Comparison of ENCODE assay signal across 12 cellular contexts in the genomic region with DNA sequence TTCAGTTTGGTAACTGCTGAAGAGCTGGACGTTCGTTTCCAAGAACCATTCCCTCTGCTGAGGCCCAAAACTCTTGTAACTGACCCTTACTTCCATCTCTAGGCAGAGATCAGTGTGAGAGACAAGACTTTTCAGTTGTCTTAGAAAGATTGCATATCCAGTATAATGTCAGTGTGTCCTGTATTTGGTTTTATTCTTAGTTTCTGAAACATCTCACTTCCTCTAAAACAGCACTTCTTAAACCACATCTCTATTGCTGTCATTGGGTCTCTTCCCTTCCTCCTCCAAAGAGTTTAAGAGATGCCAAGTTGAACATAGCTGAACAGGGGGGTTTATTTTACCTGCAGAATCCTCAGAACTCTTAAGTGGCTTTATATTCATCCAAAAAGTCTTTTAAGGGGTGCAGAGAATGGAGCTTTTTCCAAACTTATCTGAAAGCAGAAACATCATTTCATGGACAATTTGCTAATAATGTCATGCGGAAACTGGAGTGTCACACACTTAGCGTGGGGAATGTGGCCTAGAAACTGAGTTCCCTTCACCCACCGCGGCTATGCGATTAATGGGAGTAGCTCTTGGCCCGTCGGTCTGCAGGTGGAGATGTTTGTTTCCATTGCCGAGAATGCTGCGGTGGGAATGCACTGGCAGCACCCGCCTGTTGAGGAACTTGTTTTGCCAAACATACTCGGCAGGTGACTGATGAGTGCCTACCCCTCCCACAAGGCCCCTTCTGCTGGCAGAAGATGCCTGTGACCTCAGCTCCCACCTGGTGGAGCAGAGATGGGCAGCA.
DNase-seq lines count a peak whose midpoint lies in the region; ATAC-seq lines count a peak whose summit lies in the region.
"Had no signal": no experiment of that assay in that cellular context is flagged by ENCODE, and none has a peak within 500 bp of the region (broad histone marks: within the 10 kb centered on the region; RNA-seq: fewer than 3 reads in every experiment).

No MANE protein-coding gene starts in this region.

- in situ Hi-C loops in G401 (cut with HindIII; ENCODE audit: low sequenced_read_pairs), result no loop called here

- peak; percentile 65 for ATAC-seq in GM19372 (IDR thresholded peaks at IDR 0.05; ENCODE audit: low read depth, unreplicated experiment)
- peak; percentile 61 for ATAC-seq in HG03039 (IDR thresholded peaks at IDR 0.05; ENCODE audit: unreplicated experiment)
- ATAC-seq: esophagus mucosa, HCT116 had no signal

- DNase-seq in DMS79 (lab: John Stamatoyannopoulos, UW) (peak; percentile 13), RPMI8226 (peak; percentile 33), kidney glomerular epithelial cell (lab: John Stamatoyannopoulos, UW) (no peak), G401 (ENCODE audit: low spot score) (no peak), dedifferentiated amniotic fluid mesenchymal stem cell (ENCODE audit: extremely low spot score) (no peak), GOT3 (lab: John Stamatoyannopoulos, UW) (no peak)
- DNase-seq: mesenchymal stem cell, NCI-H2107 had no signal

Comparison
In these comparisons a context has a peak if more than half of its experiments do, and no peak if none do; other contexts are left out.
1. DNase-seq: peak in DMS79 (single experiment) and RPMI8226 (single experiment); none in kidney glomerular epithelial cell (single experiment), G401 (single experiment), dedifferentiated amniotic fluid mesenchymal stem cell (single experiment) and GOT3 (single experiment).